2 cellular contexts compared by ENCODE assay signal in genomic region chr10:72502581-72502980, GRCh38.
TF ChIP-seq lines count a peak whose summit lies in the region.

No MANE protein-coding gene starts in this region.

TF ChIP-seq in H1, 55 proteins besides CTCF, POLR2A, EP300 and RAD21 (continued from another document):
- TF ChIP-seq, protein P1, sequence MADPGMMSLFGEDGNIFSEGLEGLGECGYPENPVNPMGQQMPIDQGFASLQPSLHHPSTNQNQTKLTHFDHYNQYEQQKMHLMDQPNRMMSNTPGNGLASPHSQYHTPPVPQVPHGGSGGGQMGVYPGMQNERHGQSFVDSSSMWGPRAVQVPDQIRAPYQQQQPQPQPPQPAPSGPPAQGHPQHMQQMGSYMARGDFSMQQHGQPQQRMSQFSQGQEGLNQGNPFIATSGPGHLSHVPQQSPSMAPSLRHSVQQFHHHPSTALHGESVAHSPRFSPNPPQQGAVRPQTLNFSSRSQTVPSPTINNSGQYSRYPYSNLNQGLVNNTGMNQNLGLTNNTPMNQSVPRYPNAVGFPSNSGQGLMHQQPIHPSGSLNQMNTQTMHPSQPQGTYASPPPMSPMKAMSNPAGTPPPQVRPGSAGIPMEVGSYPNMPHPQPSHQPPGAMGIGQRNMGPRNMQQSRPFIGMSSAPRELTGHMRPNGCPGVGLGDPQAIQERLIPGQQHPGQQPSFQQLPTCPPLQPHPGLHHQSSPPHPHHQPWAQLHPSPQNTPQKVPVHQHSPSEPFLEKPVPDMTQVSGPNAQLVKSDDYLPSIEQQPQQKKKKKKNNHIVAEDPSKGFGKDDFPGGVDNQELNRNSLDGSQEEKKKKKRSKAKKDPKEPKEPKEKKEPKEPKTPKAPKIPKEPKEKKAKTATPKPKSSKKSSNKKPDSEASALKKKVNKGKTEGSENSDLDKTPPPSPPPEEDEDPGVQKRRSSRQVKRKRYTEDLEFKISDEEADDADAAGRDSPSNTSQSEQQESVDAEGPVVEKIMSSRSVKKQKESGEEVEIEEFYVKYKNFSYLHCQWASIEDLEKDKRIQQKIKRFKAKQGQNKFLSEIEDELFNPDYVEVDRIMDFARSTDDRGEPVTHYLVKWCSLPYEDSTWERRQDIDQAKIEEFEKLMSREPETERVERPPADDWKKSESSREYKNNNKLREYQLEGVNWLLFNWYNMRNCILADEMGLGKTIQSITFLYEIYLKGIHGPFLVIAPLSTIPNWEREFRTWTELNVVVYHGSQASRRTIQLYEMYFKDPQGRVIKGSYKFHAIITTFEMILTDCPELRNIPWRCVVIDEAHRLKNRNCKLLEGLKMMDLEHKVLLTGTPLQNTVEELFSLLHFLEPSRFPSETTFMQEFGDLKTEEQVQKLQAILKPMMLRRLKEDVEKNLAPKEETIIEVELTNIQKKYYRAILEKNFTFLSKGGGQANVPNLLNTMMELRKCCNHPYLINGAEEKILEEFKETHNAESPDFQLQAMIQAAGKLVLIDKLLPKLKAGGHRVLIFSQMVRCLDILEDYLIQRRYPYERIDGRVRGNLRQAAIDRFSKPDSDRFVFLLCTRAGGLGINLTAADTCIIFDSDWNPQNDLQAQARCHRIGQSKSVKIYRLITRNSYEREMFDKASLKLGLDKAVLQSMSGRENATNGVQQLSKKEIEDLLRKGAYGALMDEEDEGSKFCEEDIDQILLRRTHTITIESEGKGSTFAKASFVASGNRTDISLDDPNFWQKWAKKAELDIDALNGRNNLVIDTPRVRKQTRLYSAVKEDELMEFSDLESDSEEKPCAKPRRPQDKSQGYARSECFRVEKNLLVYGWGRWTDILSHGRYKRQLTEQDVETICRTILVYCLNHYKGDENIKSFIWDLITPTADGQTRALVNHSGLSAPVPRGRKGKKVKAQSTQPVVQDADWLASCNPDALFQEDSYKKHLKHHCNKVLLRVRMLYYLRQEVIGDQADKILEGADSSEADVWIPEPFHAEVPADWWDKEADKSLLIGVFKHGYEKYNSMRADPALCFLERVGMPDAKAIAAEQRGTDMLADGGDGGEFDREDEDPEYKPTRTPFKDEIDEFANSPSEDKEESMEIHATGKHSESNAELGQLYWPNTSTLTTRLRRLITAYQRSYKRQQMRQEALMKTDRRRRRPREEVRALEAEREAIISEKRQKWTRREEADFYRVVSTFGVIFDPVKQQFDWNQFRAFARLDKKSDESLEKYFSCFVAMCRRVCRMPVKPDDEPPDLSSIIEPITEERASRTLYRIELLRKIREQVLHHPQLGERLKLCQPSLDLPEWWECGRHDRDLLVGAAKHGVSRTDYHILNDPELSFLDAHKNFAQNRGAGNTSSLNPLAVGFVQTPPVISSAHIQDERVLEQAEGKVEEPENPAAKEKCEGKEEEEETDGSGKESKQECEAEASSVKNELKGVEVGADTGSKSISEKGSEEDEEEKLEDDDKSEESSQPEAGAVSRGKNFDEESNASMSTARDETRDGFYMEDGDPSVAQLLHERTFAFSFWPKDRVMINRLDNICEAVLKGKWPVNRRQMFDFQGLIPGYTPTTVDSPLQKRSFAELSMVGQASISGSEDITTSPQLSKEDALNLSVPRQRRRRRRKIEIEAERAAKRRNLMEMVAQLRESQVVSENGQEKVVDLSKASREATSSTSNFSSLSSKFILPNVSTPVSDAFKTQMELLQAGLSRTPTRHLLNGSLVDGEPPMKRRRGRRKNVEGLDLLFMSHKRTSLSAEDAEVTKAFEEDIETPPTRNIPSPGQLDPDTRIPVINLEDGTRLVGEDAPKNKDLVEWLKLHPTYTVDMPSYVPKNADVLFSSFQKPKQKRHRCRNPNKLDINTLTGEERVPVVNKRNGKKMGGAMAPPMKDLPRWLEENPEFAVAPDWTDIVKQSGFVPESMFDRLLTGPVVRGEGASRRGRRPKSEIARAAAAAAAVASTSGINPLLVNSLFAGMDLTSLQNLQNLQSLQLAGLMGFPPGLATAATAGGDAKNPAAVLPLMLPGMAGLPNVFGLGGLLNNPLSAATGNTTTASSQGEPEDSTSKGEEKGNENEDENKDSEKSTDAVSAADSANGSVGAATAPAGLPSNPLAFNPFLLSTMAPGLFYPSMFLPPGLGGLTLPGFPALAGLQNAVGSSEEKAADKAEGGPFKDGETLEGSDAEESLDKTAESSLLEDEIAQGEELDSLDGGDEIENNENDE (IDR thresholded peaks at IDR 0.05; ENCODE audit: insufficient replicate concordance, low read length): no peak
- TF ChIP-seq RXRA (IDR thresholded peaks at IDR 0.05; ENCODE audit: insufficient read depth, low read depth, low read length) (no peak), CEBPB (IDR thresholded peaks at IDR 0.05; ENCODE audit: low read depth, low read length) (no peak), RBBP5 (IDR thresholded peaks at IDR 0.05; ENCODE audit: borderline replicate concordance, low read depth, low read length) (no peak), CTBP2 (IDR thresholded peaks at IDR 0.05; ENCODE audit: borderline replicate concordance, insufficient read depth, insufficient read length, low read length) (no peak), POLR2AphosphoS5 (IDR thresholded peaks at IDR 0.05; ENCODE audit: low read depth, low read length) (no peak), TBP (IDR thresholded peaks at IDR 0.05; ENCODE audit: low read depth, low read length) (no peak), HDAC2 (IDR thresholded peaks at IDR 0.05; ENCODE audit: borderline replicate concordance in 1 of 2, low read depth in 2 of 2, low read length in 2 of 2) (no peak), CBX8 (IDR thresholded peaks at IDR 0.05; ENCODE audit: borderline replicate concordance, low read depth, low read length) (no peak), SUZ12 (IDR thresholded peaks at IDR 0.05; ENCODE audit: low read length) (no peak)
- TF ChIP-seq, protein P2, sequence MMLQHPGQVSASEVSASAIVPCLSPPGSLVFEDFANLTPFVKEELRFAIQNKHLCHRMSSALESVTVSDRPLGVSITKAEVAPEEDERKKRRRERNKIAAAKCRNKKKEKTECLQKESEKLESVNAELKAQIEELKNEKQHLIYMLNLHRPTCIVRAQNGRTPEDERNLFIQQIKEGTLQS (IDR thresholded peaks at IDR 0.05; ENCODE audit: insufficient read depth, low read depth, low read length): no peak
- TF ChIP-seq, protein P3, sequence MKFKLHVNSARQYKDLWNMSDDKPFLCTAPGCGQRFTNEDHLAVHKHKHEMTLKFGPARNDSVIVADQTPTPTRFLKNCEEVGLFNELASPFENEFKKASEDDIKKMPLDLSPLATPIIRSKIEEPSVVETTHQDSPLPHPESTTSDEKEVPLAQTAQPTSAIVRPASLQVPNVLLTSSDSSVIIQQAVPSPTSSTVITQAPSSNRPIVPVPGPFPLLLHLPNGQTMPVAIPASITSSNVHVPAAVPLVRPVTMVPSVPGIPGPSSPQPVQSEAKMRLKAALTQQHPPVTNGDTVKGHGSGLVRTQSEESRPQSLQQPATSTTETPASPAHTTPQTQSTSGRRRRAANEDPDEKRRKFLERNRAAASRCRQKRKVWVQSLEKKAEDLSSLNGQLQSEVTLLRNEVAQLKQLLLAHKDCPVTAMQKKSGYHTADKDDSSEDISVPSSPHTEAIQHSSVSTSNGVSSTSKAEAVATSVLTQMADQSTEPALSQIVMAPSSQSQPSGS (IDR thresholded peaks at IDR 0.05; ENCODE audit: low read length): no peak

TF ChIP-seq in SK-N-SH, 30 proteins besides CTCF, POLR2A, EP300 and RAD21 (continued from another document):
- no peak for TF ChIP-seq RFX5 (IDR thresholded peaks at IDR 0.05; ENCODE audit: low read length)
- TF ChIP-seq SIN3A (IDR thresholded peaks at IDR 0.05; ENCODE audit: borderline replicate concordance, low read depth, low read length): no peak
- TF ChIP-seq, protein P4, sequence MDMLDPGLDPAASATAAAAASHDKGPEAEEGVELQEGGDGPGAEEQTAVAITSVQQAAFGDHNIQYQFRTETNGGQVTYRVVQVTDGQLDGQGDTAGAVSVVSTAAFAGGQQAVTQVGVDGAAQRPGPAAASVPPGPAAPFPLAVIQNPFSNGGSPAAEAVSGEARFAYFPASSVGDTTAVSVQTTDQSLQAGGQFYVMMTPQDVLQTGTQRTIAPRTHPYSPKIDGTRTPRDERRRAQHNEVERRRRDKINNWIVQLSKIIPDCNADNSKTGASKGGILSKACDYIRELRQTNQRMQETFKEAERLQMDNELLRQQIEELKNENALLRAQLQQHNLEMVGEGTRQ (IDR thresholded peaks at IDR 0.05; ENCODE audit: borderline replicate concordance, low read depth, low read length): no peak
- TF ChIP-seq TCF12 (IDR thresholded peaks at IDR 0.05): no peak
- no peak for TF ChIP-seq RCOR1 (IDR thresholded peaks at IDR 0.05; ENCODE audit: low read length)
- TF ChIP-seq EZH2phosphoT487 (IDR thresholded peaks at IDR 0.05; ENCODE audit: borderline replicate concordance, low read depth): no peak
- no peak for TF ChIP-seq GATA2 (CRISPR knock-in tag; IDR thresholded peaks at IDR 0.05)
- TF ChIP-seq NRF1 (IDR thresholded peaks at IDR 0.05; ENCODE audit: low read depth, low read length): no peak
- TF ChIP-seq POLR2AphosphoS5 (IDR thresholded peaks at IDR 0.05; ENCODE audit: low read depth, low read length): no peak
- TF ChIP-seq CHD2 (IDR thresholded peaks at IDR 0.05; ENCODE audit: low read length, partially characterized antibody): no peak
- TF ChIP-seq MXI1 (IDR thresholded peaks at IDR 0.05; ENCODE audit: low read depth, low read length): no peak
- no peak for TF ChIP-seq NFIC (IDR thresholded peaks at IDR 0.05; ENCODE audit: borderline replicate concordance)
- TF ChIP-seq JUND (IDR thresholded peaks at IDR 0.05): no peak
